18 cellular contexts compared by ENCODE assay signal in the genomic region with DNA sequence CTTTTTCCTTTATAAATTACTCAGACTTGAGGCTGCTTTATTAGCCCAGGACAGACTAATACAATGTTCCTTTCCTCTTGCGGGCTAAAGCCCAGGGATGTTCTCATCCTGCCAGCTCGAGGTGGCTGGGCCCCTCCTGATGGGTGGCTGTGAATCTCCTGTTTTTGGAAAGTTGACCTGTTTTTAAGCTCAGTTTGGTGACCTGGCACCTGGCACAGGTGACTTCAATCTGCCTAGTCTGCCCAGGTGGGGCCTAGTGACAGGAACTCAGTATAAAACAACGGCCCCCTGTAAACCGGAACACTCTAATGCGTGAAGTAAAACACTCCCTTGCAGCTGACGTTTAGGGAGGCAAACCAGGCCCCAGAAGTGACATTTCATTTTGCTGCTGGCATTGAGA.
A peak's percentile ranks its signal among the peaks of the same experiment; 100 is the strongest.
DNase-seq lines count a peak whose midpoint lies in the region; ATAC-seq and TF ChIP-seq lines count a peak whose summit lies in the region.
"Had no signal": no experiment of that assay in that cellular context is flagged by ENCODE, and none has a peak within 500 bp of the region (broad histone marks: within the 10 kb centered on the region; RNA-seq: fewer than 3 reads in every experiment).

No MANE protein-coding gene starts in this region.

- ATAC-seq in GM21526 (IDR thresholded peaks at IDR 0.05; ENCODE audit: low FRiP score, unreplicated experiment): no peak
- ATAC-seq: GM23338, K562 had no signal

- peaks cover 10% of the 10 kb centered on the region for H3K36me3 Mint-ChIP-seq in activated naive CD4-positive, alpha-beta T cell treated with anti-CD3 and anti-CD28 coated beads, Interleukin-2, amount 10 ng/mL, durations not matched to agents 7 days and 5 days
- H3K36me3 Mint-ChIP-seq in osteocyte (ENCODE audit: unreplicated experiment): no peaks in the 10 kb centered on the region

- H3K9me3 Mint-ChIP-seq in activated naive CD4-positive, alpha-beta T cell treated with anti-CD3 and anti-CD28 coated beads, Interleukin-2, amount 10 ng/mL, durations not matched to agents 7 days and 5 days: peaks cover 8% of the 10 kb centered on the region
- peaks cover 4% of the 10 kb centered on the region for H3K9me3 Mint-ChIP-seq in osteocyte (ENCODE audit: unreplicated experiment)
- H3K9me3 Mint-ChIP-seq: GM23338 had no signal

- H3K4me3 Mint-ChIP-seq in activated naive CD4-positive, alpha-beta T cell treated with anti-CD3 and anti-CD28 coated beads, Interleukin-2, amount 10 ng/mL, durations not matched to agents 7 days and 5 days: no peak overlapping the region
- H3K4me3 Mint-ChIP-seq in osteocyte (ENCODE audit: unreplicated experiment): no peak overlapping the region
- H3K4me3 Mint-ChIP-seq: B cell; CD4-positive, alpha-beta T cell; GM23338 had no signal

- no peak for DNase-seq in activated naive CD4-positive, alpha-beta T cell treated with anti-CD3 and anti-CD28 coated beads, Interleukin-2, amount 10 ng/mL, durations not matched to agents 7 days and 5 days
- no peak for DNase-seq in activated naive CD4-positive, alpha-beta T cell treated with anti-CD3 and anti-CD28 coated beads, Interleukin-2, amount 50 U/mL, for 16 hours
- peak; percentile 31 for DNase-seq in islet precursor cell
- DNase-seq in osteocyte (ENCODE audit: extremely low spot score, unreplicated experiment): peak; percentile 51
- DNase-seq in vagina (ENCODE audit: extremely low spot score in 2 of 2): peak; percentile 37 to 43
- no peak for DNase-seq in iPS-NIHi7 (ENCODE audit: extremely low spot score)
- DNase-seq in A172 (ENCODE audit: low spot score): no peak
- DNase-seq: Caco-2; CD4-positive, alpha-beta T cell; GDM1; HCEC 1CT; IMR-90 had no signal

- no peaks in the 10 kb centered on the region for H3K36me3 ChIP-seq in vagina

- intact Hi-C loops in vagina (cut with DNase I): no loop called here

- no peak for TF ChIP-seq CTCF in osteocyte (IDR thresholded peaks at IDR 0.05)
- no peak for TF ChIP-seq CTCF in vagina (IDR thresholded peaks at IDR 0.05)

- no peak for TF ChIP-seq POLR2A in vagina (IDR thresholded peaks at IDR 0.05)

- CTCF ChIA-PET in activated naive CD4-positive, alpha-beta T cell treated with anti-CD3 and anti-CD28 coated beads, Interleukin-2, amount 10 ng/mL, durations not matched to agents 7 days and 5 days (lab: Charles Lee): no interaction called here

- H3K4me1 ChIP-seq in vagina: no peaks in the 10 kb centered on the region
- H3K4me1 ChIP-seq: Caco-2 had no signal

- peaks cover 9% of the 10 kb centered on the region for H3K27me3 Mint-ChIP-seq in activated naive CD4-positive, alpha-beta T cell treated with anti-CD3 and anti-CD28 coated beads, Interleukin-2, amount 10 ng/mL, durations not matched to agents 7 days and 5 days
- H3K27me3 Mint-ChIP-seq in osteocyte (ENCODE audit: unreplicated experiment): no peaks in the 10 kb centered on the region
- H3K27me3 Mint-ChIP-seq: CD4-positive, alpha-beta T cell had no signal

- peaks cover 31% of the 10 kb centered on the region for H3K4me1 Mint-ChIP-seq in activated naive CD4-positive, alpha-beta T cell treated with anti-CD3 and anti-CD28 coated beads, Interleukin-2, amount 10 ng/mL, durations not matched to agents 7 days and 5 days
- H3K4me1 Mint-ChIP-seq in osteocyte (ENCODE audit: unreplicated experiment): no peaks in the 10 kb centered on the region

- peak overlapping the region; percentile 30 for H3K27ac Mint-ChIP-seq in activated naive CD4-positive, alpha-beta T cell treated with anti-CD3 and anti-CD28 coated beads, Interleukin-2, amount 10 ng/mL, durations not matched to agents 7 days and 5 days
- no peak overlapping the region for H3K27ac Mint-ChIP-seq in osteocyte (ENCODE audit: unreplicated experiment)
- H3K27ac Mint-ChIP-seq: B cell; CD4-positive, alpha-beta T cell; GM23338 had no signal

- H3K4me3 ChIP-seq in vagina: no peak overlapping the region
- H3K4me3 ChIP-seq: GM23338, K562 had no signal

- H3K27me3 ChIP-seq in vagina: no peaks in the 10 kb centered on the region

- H3K27ac ChIP-seq in vagina: no peak overlapping the region
- H3K27ac ChIP-seq: 22Rv1, C4-2B had no signal

- no peaks in the 10 kb centered on the region for H3K9me3 ChIP-seq in vagina
- H3K9me3 ChIP-seq: Caco-2 had no signal

Comparison
In these comparisons a context has a peak if more than half of its experiments do, and no peak if none do; other contexts are left out.
1. DNase-seq: peak in islet precursor cell (single experiment), osteocyte (single experiment) and vagina (2 of 2); none in activated naive CD4-positive, alpha-beta T cell treated with anti-CD3 and anti-CD28 coated beads, Interleukin-2, amount 10 ng/mL, durations not matched to agents 7 days and 5 days (single experiment), activated naive CD4-positive, alpha-beta T cell treated with anti-CD3 and anti-CD28 coated beads, Interleukin-2, amount 50 U/mL, for 16 hours (single experiment), iPS-NIHi7 (single experiment) and A172 (single experiment).